Comparison of ENCODE assay signal across 14 cellular contexts in the genomic region with DNA sequence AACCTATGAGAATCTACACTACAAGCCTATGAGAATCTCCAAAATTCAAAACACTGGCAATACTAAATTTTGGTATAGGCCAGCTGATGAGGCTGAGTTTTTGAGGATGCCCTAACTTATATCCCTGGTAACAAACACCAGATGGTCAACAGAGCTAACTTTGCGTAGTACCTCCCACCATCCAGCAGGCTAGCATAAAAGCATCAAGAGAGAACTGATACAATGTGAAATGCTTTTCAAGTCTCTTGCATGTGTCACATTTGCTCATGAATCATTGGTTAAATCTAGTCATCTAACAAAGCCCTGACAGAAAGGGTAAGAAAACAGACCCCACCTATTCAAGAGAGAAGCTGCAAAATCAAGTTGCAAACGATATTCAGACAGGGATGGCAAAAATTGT.
DNase-seq lines count a peak whose midpoint lies in the region; ATAC-seq and TF ChIP-seq lines count a peak whose summit lies in the region.
"Had no signal": no experiment of that assay in that cellular context is flagged by ENCODE, and none has a peak within 500 bp of the region (broad histone marks: within the 10 kb centered on the region; RNA-seq: fewer than 3 reads in every experiment).

No MANE protein-coding gene starts in this region.

- DNase-seq in ELR (ENCODE audit: low read depth) (peak; percentile 24), MG63 (peak; percentile 6), adipocyte (ENCODE audit: low read depth) (peak; percentile 68), kidney epithelial cell (ENCODE audit: low read depth) (peak; percentile 18), ascending aorta (ENCODE audit: low spot score in 2 of 2) (no peak), NOMO-1 treated with DMSO at 0.1 percent for 48 hours (lab: John Stamatoyannopoulos, UW; ENCODE audit: unreplicated experiment) (no peak)
- DNase-seq: CD8-positive, alpha-beta T cell; effector memory CD8-positive, alpha-beta T cell; mesenchymal stem cell; NCI-H1930 had no signal

- no peaks in the 10 kb centered on the region for H3K27me3 ChIP-seq in MG63
- no peaks in the 10 kb centered on the region for H3K27me3 ChIP-seq in adipocyte (replicated peaks; ENCODE audit: control insufficient read depth, insufficient read depth, low read length)
- H3K27me3 ChIP-seq in kidney epithelial cell (ENCODE audit: control insufficient read depth, insufficient read depth, low read length) = no peaks in the 10 kb centered on the region
- no peaks in the 10 kb centered on the region for H3K27me3 ChIP-seq in ascending aorta
- H3K27me3 ChIP-seq: hepatocyte had no signal

- intact Hi-C loops in ascending aorta (cut with DNase I) = no loop called here

- H3K9ac ChIP-seq in adipocyte (ENCODE audit: low read length) = no peak overlapping the region

- no peak for ATAC-seq in GM19467 (IDR thresholded peaks at IDR 0.05; ENCODE audit: unreplicated experiment)
- ATAC-seq in GM21447 (IDR thresholded peaks at IDR 0.05; ENCODE audit: unreplicated experiment) = no peak
- ATAC-seq: CD8-positive, alpha-beta T cell; effector memory CD8-positive, alpha-beta T cell; Right ventricle myocardium inferior had no signal

- no peak overlapping the region for H3K4me3 ChIP-seq in MG63
- no peak overlapping the region for H3K4me3 ChIP-seq in adipocyte (ENCODE audit: low read length)
- H3K4me3 ChIP-seq in kidney epithelial cell (ENCODE audit: low read depth, low read length) = no peak overlapping the region
- H3K4me3 ChIP-seq in ascending aorta = no peak overlapping the region
- H3K4me3 ChIP-seq: hepatocyte had no signal

- H3K4me1 ChIP-seq in adipocyte (ENCODE audit: control insufficient read depth, insufficient read depth, low read length) (no peaks in the 10 kb centered on the region), ascending aorta (no peaks in the 10 kb centered on the region)

- no peaks in the 10 kb centered on the region for H3K36me3 ChIP-seq in MG63
- no peaks in the 10 kb centered on the region for H3K36me3 ChIP-seq in adipocyte (ENCODE audit: control insufficient read depth, insufficient read depth, low read length, severe bottlenecking)
- H3K36me3 ChIP-seq in kidney epithelial cell (ENCODE audit: control insufficient read depth, insufficient read depth, low read length) = no peaks in the 10 kb centered on the region
- H3K36me3 ChIP-seq in ascending aorta = no peaks in the 10 kb centered on the region

- TF ChIP-seq CTCF in kidney epithelial cell (IDR thresholded peaks at IDR 0.05; ENCODE audit: insufficient read depth, low read length, poor library complexity, severe bottlenecking) (no peak), ascending aorta (IDR thresholded peaks at IDR 0.05) (no peak)

- no peak overlapping the region for H3K27ac ChIP-seq in ascending aorta
- H3K27ac ChIP-seq: hepatocyte had no signal

- H3K9me3 ChIP-seq in MG63 (no peaks in the 10 kb centered on the region), adipocyte (ENCODE audit: control insufficient read depth, low read length) (no peaks in the 10 kb centered on the region), ascending aorta (no peaks in the 10 kb centered on the region)

Comparison
In these comparisons a context has a peak if more than half of its experiments do, and no peak if none do; other contexts are left out.
1. DNase-seq: peak in ELR (single experiment), MG63 (single experiment), adipocyte (single experiment) and kidney epithelial cell (single experiment); none in ascending aorta (0 of 2) and NOMO-1 treated with DMSO at 0.1 percent for 48 hours (single experiment).